ENCODE assay signal across 15 cellular contexts in the genomic region with DNA sequence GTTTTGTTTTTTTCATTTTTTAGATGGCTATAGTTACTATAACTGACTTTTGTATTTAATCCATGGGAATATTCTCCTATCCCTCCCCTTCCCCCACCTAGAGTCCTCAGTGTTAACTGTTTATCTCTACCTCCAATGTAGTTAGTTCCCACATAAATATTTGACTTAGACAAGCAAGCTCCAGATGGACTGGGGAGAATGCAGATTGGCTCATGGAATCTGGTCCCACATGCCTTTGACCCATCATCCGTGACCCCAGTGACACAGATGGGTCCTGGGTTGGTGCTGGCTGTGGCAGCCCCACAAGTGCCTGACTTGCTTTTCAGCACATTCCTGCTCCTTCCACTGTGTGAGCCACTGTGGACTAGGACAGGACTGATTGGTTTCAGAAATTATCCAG. TPM values are rescaled to one million over a fixed set of nuclear protein-coding genes. Genes with fewer than 3 reads are reported as not detected.
DNase-seq lines count a peak whose midpoint lies in the region; ATAC-seq and TF ChIP-seq lines count a peak whose summit lies in the region.
"Had no signal": no experiment of that assay in that cellular context is flagged by ENCODE, and none has a peak within 500 bp of the region (broad histone marks: within the 10 kb centered on the region; RNA-seq: fewer than 3 reads in every experiment).

No MANE protein-coding gene starts in this region.

- no peak overlapping the region for H2AFZ ChIP-seq in fibroblast of lung (ENCODE audit: low read length)

- DNase-seq in fibroblast of lung (ENCODE audit: low read depth in 2 of 2) (no peak), NCI-H1694 (lab: John Stamatoyannopoulos, UW) (no peak), ecto neural progenitor cell (ENCODE audit: low spot score) (no peak)
- DNase-seq: activated CD4-positive, alpha-beta T cell treated with anti-CD3 and anti-CD28 coated beads for 1 hour; amygdala; effector CD4-positive, alpha-beta T cell; gastrocnemius medialis; MM.1S; PC-3; stimulated activated CD4-positive, alpha-beta T cell treated with anti-CD3 and anti-CD28 coated beads, Interleukin-15, amount 100 ng/mL, for 24 hours had no signal

- H3K9ac ChIP-seq in BLaER1 (no peak overlapping the region), fibroblast of lung (ENCODE audit: insufficient read depth, low read length) (no peak overlapping the region), rectal smooth muscle tissue (ENCODE audit: low read length) (no peak overlapping the region)

- no peak for TF ChIP-seq RAD21 in Ishikawa (IDR thresholded peaks at IDR 0.05; ENCODE audit: low read depth)

- no peak overlapping the region for H3K27ac ChIP-seq in BLaER1
- peak overlapping the region; percentile 0 for H3K27ac ChIP-seq in fibroblast of lung (ENCODE audit: insufficient read depth, low read length)
- peak overlapping the region; percentile 96 for H3K27ac ChIP-seq in rectal smooth muscle tissue (ENCODE audit: low read depth, low read length)

- H4K20me1 ChIP-seq in BLaER1 (peaks cover 30% of the 10 kb centered on the region; the same call in 1 of the 2 replicates), fibroblast of lung (ENCODE audit: control insufficient read depth, extremely low read depth, insufficient read depth, low read length) (peaks cover 2% of the 10 kb centered on the region)

- H3K4me1 ChIP-seq in BLaER1 (peaks cover 75% of the 10 kb centered on the region), fibroblast of lung (ENCODE audit: control insufficient read depth, extremely low read depth, insufficient read depth, low read length) (peaks cover 76% of the 10 kb centered on the region), rectal smooth muscle tissue (ENCODE audit: control insufficient read depth, insufficient read depth, low read length) (peaks cover 88% of the 10 kb centered on the region)

- no peaks in the 10 kb centered on the region for H3K27me3 ChIP-seq in BLaER1
- no peaks in the 10 kb centered on the region for H3K27me3 ChIP-seq in fibroblast of lung (ENCODE audit: control insufficient read depth, insufficient read depth, low read length)
- H3K27me3 ChIP-seq in rectal smooth muscle tissue (ENCODE audit: control insufficient read depth, insufficient read depth, low read length): no peaks in the 10 kb centered on the region
- H3K27me3 ChIP-seq: gastrocnemius medialis had no signal

- TF ChIP-seq EP300 in Ishikawa (IDR thresholded peaks at IDR 0.05; ENCODE audit: borderline replicate concordance): no peak

- H3K4me3 ChIP-seq in BLaER1 (no peak overlapping the region), fibroblast of lung (replicated peaks in 1 of 4; ENCODE audit: control extremely low read depth in 1 of 4, insufficient read depth in 1 of 4, low read depth in 3 of 4, low read length in 4 of 4) (no peak overlapping the region), rectal smooth muscle tissue (ENCODE audit: low read length) (no peak overlapping the region)
- H3K4me3 ChIP-seq: gastrocnemius medialis had no signal

- TF ChIP-seq CTCF in fibroblast of lung (conservative IDR thresholded peaks at IDR 0.05 in 1 of 2, IDR thresholded peaks at IDR 0.05 in 1 of 2; ENCODE audit: low read depth in 1 of 2, low read length in 2 of 2): no peak

- H3K4me2 ChIP-seq in BLaER1 (peak overlapping the region; percentile 3; the same call in 1 of the 2 replicates), fibroblast of lung (ENCODE audit: extremely low read depth, insufficient read depth, low read length) (no peak overlapping the region)

- H3K9me3 ChIP-seq in BLaER1 (no peaks in the 10 kb centered on the region), fibroblast of lung (ENCODE audit: control insufficient read depth, insufficient read depth, low read depth, low read length) (no peaks in the 10 kb centered on the region)
- H3K9me3 ChIP-seq: gastrocnemius medialis had no signal

- peaks cover 97% of the 10 kb centered on the region for H3K79me2 ChIP-seq in fibroblast of lung (ENCODE audit: control insufficient read depth, insufficient read depth, low read length)

- no peak for ATAC-seq in HG02840 (IDR thresholded peaks at IDR 0.05; ENCODE audit: low FRiP score, unreplicated experiment)
- no peak for ATAC-seq in HG03442 (IDR thresholded peaks at IDR 0.05; ENCODE audit: unreplicated experiment)
- ATAC-seq: gastrocnemius medialis, PC-3 had no signal

- H3K36me3 ChIP-seq in BLaER1 (peaks cover 34% of the 10 kb centered on the region), fibroblast of lung (ENCODE audit: control insufficient read depth, insufficient read depth, low read length) (peaks cover 4% of the 10 kb centered on the region), rectal smooth muscle tissue (ENCODE audit: control insufficient read depth, insufficient read depth, low read length) (no peaks in the 10 kb centered on the region)
- H3K36me3 ChIP-seq: gastrocnemius medialis had no signal

TF ChIP-seq in Ishikawa, 13 proteins besides CTCF, POLR2A, EP300 and RAD21:
- TF ChIP-seq NFIC (IDR thresholded peaks at IDR 0.05) (no peak), TEAD4 (IDR thresholded peaks at IDR 0.05) (peak; percentile 52)

RNA-seq across cellular contexts. Expression of a gene that starts 41.8 kb away (rescaled TPM):
- total RNA-seq in fibroblast of lung: 143 and 302 TPM in 2 replicates
- 265 and 328 TPM in 2 replicates for polyA plus RNA-seq in fibroblast of lung
- 168 and 218 TPM in 2 replicates for polyA plus RNA-seq in fibroblast of lung (2012)
- 583 and 648 TPM in 2 replicates for polyA minus RNA-seq in fibroblast of lung (ENCODE audit: low replicate concordance)
